In genomic region chr4:152667781-152668180, GRCh38 we compare ENCODE assay signal across 23 cellular contexts. TPM values are rescaled to one million over a fixed set of nuclear protein-coding genes. Genes with fewer than 3 reads are reported as not detected.
A peak's percentile ranks its signal among the peaks of the same experiment; 100 is the strongest.
DNase-seq lines count a peak whose midpoint lies in the region; ATAC-seq, FAIRE-seq and TF ChIP-seq lines count a peak whose summit lies in the region.
"Had no signal": no experiment of that assay in that cellular context is flagged by ENCODE, and none has a peak within 500 bp of the region (broad histone marks: within the 10 kb centered on the region; RNA-seq: fewer than 3 reads in every experiment).

No MANE protein-coding gene starts in this region.

- no peak for ATAC-seq in CD4-positive, CD25-positive, alpha-beta regulatory T cell (ENCODE audit: low read depth in 2 of 2)
- no peak for ATAC-seq in T-helper 17 cell
- ATAC-seq in stimulated activated memory B cell treated with anti-CD40 and anti-IgM and Interleukin-4, amounts not matched to agents 10 μg/mL and 1 μg/mL and 100 μg/mL, for 72 hours, result no peak
- ATAC-seq in activated naive CD4-positive, alpha-beta T cell treated with anti-CD3 and anti-CD28 coated beads, Interleukin-2, amount 50 U/mL, for 72 hours, result no peak

- no peaks in the 10 kb centered on the region for H3K27me3 ChIP-seq in CD4-positive, CD25-positive, alpha-beta regulatory T cell (ENCODE audit: control insufficient read depth, insufficient read depth, low read length)
- no peaks in the 10 kb centered on the region for H3K27me3 ChIP-seq in Loucy (ENCODE audit: insufficient read depth, low read length, poor library complexity, severe bottlenecking)
- H3K27me3 ChIP-seq: SJSA1 had no signal

- no peak overlapping the region for H2AFZ ChIP-seq in Loucy (ENCODE audit: low read length)

- no peaks in the 10 kb centered on the region for H4K20me1 ChIP-seq in Loucy (ENCODE audit: insufficient read depth, low read length, poor library complexity, severe bottlenecking)

- H3K36me3 Mint-ChIP-seq in CD4-positive, CD25-positive, alpha-beta regulatory T cell, result peaks cover 31% of the 10 kb centered on the region
- peaks cover 2% of the 10 kb centered on the region for H3K36me3 Mint-ChIP-seq in T-helper 17 cell (ENCODE audit: low read depth)
- H3K36me3 Mint-ChIP-seq in stimulated activated memory B cell treated with anti-CD40 and anti-IgM and Interleukin-4, amounts not matched to agents 10 μg/mL and 1 μg/mL and 100 μg/mL, for 72 hours, result peaks cover 22% of the 10 kb centered on the region
- peaks cover 6% of the 10 kb centered on the region in 2 donors for H3K36me3 Mint-ChIP-seq in activated naive CD4-positive, alpha-beta T cell treated with anti-CD3 and anti-CD28 coated beads, Interleukin-2, amount 50 U/mL, for 72 hours

- peak overlapping the region; percentile 14 for H3K4me2 ChIP-seq in Loucy (ENCODE audit: low read depth, low read length, poor library complexity, severe bottlenecking)

- no peaks in the 10 kb centered on the region for H3F3A ChIP-seq in Loucy (ENCODE audit: low read depth)

- H3K36me3 ChIP-seq in CD4-positive, CD25-positive, alpha-beta regulatory T cell (ENCODE audit: control insufficient read depth, insufficient read depth, low read length), result peaks cover 12% of the 10 kb centered on the region
- H3K36me3 ChIP-seq in Loucy (ENCODE audit: insufficient read depth, low read length), result no peaks in the 10 kb centered on the region
- H3K36me3 ChIP-seq: HAP-1, SJSA1 had no signal

- no peaks in the 10 kb centered on the region for H3K9me2 ChIP-seq in Loucy (replicated peaks; ENCODE audit: low read depth, low read length)

- H3K27ac Mint-ChIP-seq in CD4-positive, CD25-positive, alpha-beta regulatory T cell, result peak overlapping the region in 2 of 3 donors; percentile 32 to 70
- peak overlapping the region; percentile 69 for H3K27ac Mint-ChIP-seq in T-helper 17 cell
- H3K27ac Mint-ChIP-seq in stimulated activated memory B cell treated with anti-CD40 and anti-IgM and Interleukin-4, amounts not matched to agents 10 μg/mL and 1 μg/mL and 100 μg/mL, for 72 hours, result peak overlapping the region; percentile 81
- H3K27ac Mint-ChIP-seq in activated naive CD4-positive, alpha-beta T cell treated with anti-CD3 and anti-CD28 coated beads, Interleukin-2, amount 50 U/mL, for 72 hours, result no peak overlapping the region
- H3K27ac Mint-ChIP-seq: HFFc6 had no signal

- H3K9me3 Mint-ChIP-seq in CD4-positive, CD25-positive, alpha-beta regulatory T cell, result peaks cover 0 to 2% (median 0%) of the 10 kb centered on the region in 7 donors
- peaks cover 4% of the 10 kb centered on the region for H3K9me3 Mint-ChIP-seq in stimulated activated memory B cell treated with anti-CD40 and anti-IgM and Interleukin-4, amounts not matched to agents 10 μg/mL and 1 μg/mL and 100 μg/mL, for 72 hours
- peaks cover 0 to 3% of the 10 kb centered on the region in 2 donors for H3K9me3 Mint-ChIP-seq in activated naive CD4-positive, alpha-beta T cell treated with anti-CD3 and anti-CD28 coated beads, Interleukin-2, amount 50 U/mL, for 72 hours
- H3K9me3 Mint-ChIP-seq: HFFc6 had no signal

- FAIRE-seq in frontal cortex (lab: Jason Lieb, UNC), result no peak

- no peaks in the 10 kb centered on the region for H3K9me3 ChIP-seq in CD4-positive, CD25-positive, alpha-beta regulatory T cell (ENCODE audit: control insufficient read depth in 2 of 2, low read length in 2 of 2)
- H3K9me3 ChIP-seq in Loucy (ENCODE audit: insufficient read depth, low read depth, low read length) (no peaks in the 10 kb centered on the region), T-helper 17 cell (ENCODE audit: control insufficient read depth, low read length, poor library complexity, severe bottlenecking) (no peaks in the 10 kb centered on the region)
- H3K9me3 ChIP-seq: HAP-1, SJSA1 had no signal

- no peak overlapping the region for H3K9ac ChIP-seq in Loucy (ENCODE audit: low read depth, low read length, poor library complexity, severe bottlenecking)

- DNase-seq in CD4-positive, CD25-positive, alpha-beta regulatory T cell, result no peak
- DNase-seq in T-helper 17 cell (no peak), frontal cortex (ENCODE audit: low spot score in 2 of 2) (no peak)
- DNase-seq in activated CD4-positive, alpha-beta T cell treated with anti-CD3 and anti-CD28 coated beads for 48 hours, result no peak
- DNase-seq in activated naive CD4-positive, alpha-beta T cell treated with anti-CD3 and anti-CD28 coated beads, Interleukin-2, amount 50 U/mL, for 72 hours (ENCODE audit: low spot score in 2 of 2), result no peak
- DNase-seq: 8988T, ACHN, DMS153, GOT3, HFFc6, Kasumi-1, MV-4-11, NCI-H1105, NCI-H1436 treated with DMSO at 0.1 percent for 48 hours, NCI-H187 treated with DMSO at 0.1 percent for 48 hours, NCI-H748 treated with DMSO at 0.1 percent for 48 hours, Right ventricle myocardium superior, RPMI8226 had no signal

- no peak overlapping the region for H3K4me3 Mint-ChIP-seq in CD4-positive, CD25-positive, alpha-beta regulatory T cell
- no peak overlapping the region for H3K4me3 Mint-ChIP-seq in T-helper 17 cell
- H3K4me3 Mint-ChIP-seq in stimulated activated memory B cell treated with anti-CD40 and anti-IgM and Interleukin-4, amounts not matched to agents 10 μg/mL and 1 μg/mL and 100 μg/mL, for 72 hours, result peak overlapping the region; percentile 56
- H3K4me3 Mint-ChIP-seq: HFFc6 had no signal

- H3K27me3 Mint-ChIP-seq in CD4-positive, CD25-positive, alpha-beta regulatory T cell, result no peaks in the 10 kb centered on the region
- H3K27me3 Mint-ChIP-seq in T-helper 17 cell, result no peaks in the 10 kb centered on the region
- no peaks in the 10 kb centered on the region for H3K27me3 Mint-ChIP-seq in stimulated activated memory B cell treated with anti-CD40 and anti-IgM and Interleukin-4, amounts not matched to agents 10 μg/mL and 1 μg/mL and 100 μg/mL, for 72 hours

- peaks cover 34 to 50% (median 38%) of the 10 kb centered on the region in 4 donors for H3K4me1 Mint-ChIP-seq in CD4-positive, CD25-positive, alpha-beta regulatory T cell
- H3K4me1 Mint-ChIP-seq in T-helper 17 cell, result peaks cover 24% of the 10 kb centered on the region
- peaks cover 77% of the 10 kb centered on the region for H3K4me1 Mint-ChIP-seq in stimulated activated memory B cell treated with anti-CD40 and anti-IgM and Interleukin-4, amounts not matched to agents 10 μg/mL and 1 μg/mL and 100 μg/mL, for 72 hours

- peaks cover 11% of the 10 kb centered on the region for H3K4me1 ChIP-seq in CD4-positive, CD25-positive, alpha-beta regulatory T cell (ENCODE audit: control insufficient read depth, insufficient read depth, low read length, poor library complexity, severe bottlenecking)
- peaks cover 28% of the 10 kb centered on the region for H3K4me1 ChIP-seq in Loucy (ENCODE audit: insufficient read depth, low read length, poor library complexity, severe bottlenecking)
- H3K4me1 ChIP-seq: HAP-1, SJSA1 had no signal

- TF ChIP-seq CTCF in Loucy (conservative IDR thresholded peaks at IDR 0.05; ENCODE audit: low read length), result no peak

- H3K27ac ChIP-seq in CD4-positive, CD25-positive, alpha-beta regulatory T cell (ENCODE audit: insufficient read depth, low read length, poor library complexity, severe bottlenecking), result no peak overlapping the region
- H3K27ac ChIP-seq: SJSA1 had no signal

- H3K4me3 ChIP-seq in CD4-positive, CD25-positive, alpha-beta regulatory T cell (ENCODE audit: low read depth, low read length), result no peak overlapping the region
- no peak overlapping the region for H3K4me3 ChIP-seq in Loucy (ENCODE audit: low read length, poor library complexity, severe bottlenecking)
- H3K4me3 ChIP-seq: HAP-1, SJSA1 had no signal

- H3K79me2 ChIP-seq in Loucy (ENCODE audit: insufficient read depth, low read length), result no peaks in the 10 kb centered on the region

RNA-seq across cellular contexts. Expression of gene TMEM154, which starts 12.0 kb away (rescaled TPM):
- 36.3 TPM for total RNA-seq in CD4-positive, CD25-positive, alpha-beta regulatory T cell
- polyA plus RNA-seq in CD4-positive, CD25-positive, alpha-beta regulatory T cell, result 10 to 100 TPM; 53.0 to 62.4 (median 57.0) TPM
- total RNA-seq in T-helper 17 cell (10 to 100 TPM; 25.1 to 25.2 TPM), frontal cortex (under 0.01 TPM)
- 10 to 100 TPM; 13.4 to 17.1 TPM for total RNA-seq in activated naive CD4-positive, alpha-beta T cell treated with anti-CD3 and anti-CD28 coated beads, Interleukin-2, amount 50 U/mL, for 72 hours
- total RNA-seq: G401 had no signal

Comparison
In these comparisons a context has a peak if more than half of its experiments do, and no peak if none do; other contexts are left out.
1. H3K27ac Mint-ChIP-seq: peak in CD4-positive, CD25-positive, alpha-beta regulatory T cell (2 of 3), T-helper 17 cell (single experiment) and stimulated activated memory B cell treated with anti-CD40 and anti-IgM and Interleukin-4, amounts not matched to agents 10 μg/mL and 1 μg/mL and 100 μg/mL, for 72 hours (single experiment); none in activated naive CD4-positive, alpha-beta T cell treated with anti-CD3 and anti-CD28 coated beads, Interleukin-2, amount 50 U/mL, for 72 hours (0 of 2).
2. RNA of gene TMEM154, which starts 12.0 kb away (total RNA-seq): 36.3 TPM in CD4-positive, CD25-positive, alpha-beta regulatory T cell (single experiment), 25.1 to 25.2 TPM in T-helper 17 cell and 13.4 to 17.1 TPM in activated naive CD4-positive, alpha-beta T cell treated with anti-CD3 and anti-CD28 coated beads, Interleukin-2, amount 50 U/mL, for 72 hours; under 0.01 TPM in frontal cortex (single experiment); every median in the first group is over 10 times any median in the second.